14 cellular contexts compared by ENCODE assay signal in the genomic region with DNA sequence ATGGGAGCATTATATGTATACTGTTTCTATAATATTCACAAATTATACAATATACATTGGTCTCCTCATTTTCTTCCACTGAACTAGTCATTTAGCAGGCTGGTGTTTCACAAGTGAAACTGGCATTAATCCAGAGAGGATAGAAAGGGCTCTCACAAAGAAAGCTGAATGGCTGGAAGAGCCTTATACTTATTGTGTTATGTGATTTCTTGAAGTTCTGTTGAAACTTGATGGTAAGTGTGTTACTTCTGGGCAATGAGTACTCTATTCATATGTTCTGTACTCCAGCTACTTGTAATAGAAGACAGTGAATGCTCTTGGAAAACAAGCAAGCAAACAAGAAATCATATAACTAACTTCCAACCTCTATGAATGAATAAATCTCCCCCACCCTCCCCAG. TPM values are rescaled to one million over a fixed set of nuclear protein-coding genes. Genes with fewer than 3 reads are reported as not detected.
DNase-seq lines count a peak whose midpoint lies in the region; FAIRE-seq and TF ChIP-seq lines count a peak whose summit lies in the region.
"Had no signal": no experiment of that assay in that cellular context is flagged by ENCODE, and none has a peak within 500 bp of the region (broad histone marks: within the 10 kb centered on the region; RNA-seq: fewer than 3 reads in every experiment).

No MANE protein-coding gene starts in this region.

- peaks cover 0 to 2% (median 0%) of the 10 kb centered on the region in 7 donors for H3K9me3 Mint-ChIP-seq in CD14-positive monocyte
- no peaks in the 10 kb centered on the region for H3K9me3 Mint-ChIP-seq in neural crest cell
- H3K9me3 Mint-ChIP-seq in T-helper 2 cell treated with Interferon-gamma antibody and Interleukin-4, amounts not matched to agents 5 μg/mL and 100 μg/mL, for 36 hours, result no peaks in the 10 kb centered on the region
- H3K9me3 Mint-ChIP-seq: activated CD4-positive, alpha-beta T cell treated with anti-CD3 and anti-CD28 coated beads, Interleukin-2, amount 10 ng/mL, durations not matched to agents 24 days and 14 days; CD8-positive, alpha-beta T cell had no signal

- FAIRE-seq in frontal cortex (lab: Jason Lieb, UNC), result no peak

- intact Hi-C loops in CD14-positive monocyte (cut with micrococcal nuclease), result no loop called here
- intact Hi-C loops in esophagus squamous epithelium (cut with DNase I), result no loop called here
- intact Hi-C loops in spleen (cut with DNase I; ENCODE audit: low total_unique reads), result no loop called here

- TF ChIP-seq CTCF in CD14-positive monocyte (IDR thresholded peaks at IDR 0.05), result no peak
- TF ChIP-seq CTCF in esophagus squamous epithelium (IDR thresholded peaks at IDR 0.05), result no peak
- TF ChIP-seq CTCF in neural crest cell (conservative IDR thresholded peaks at IDR 0.05), result no peak
- no peak for TF ChIP-seq CTCF in coronary artery (IDR thresholded peaks at IDR 0.05)
- no peak for TF ChIP-seq CTCF in spleen (IDR thresholded peaks at IDR 0.05 in 8 of 11, conservative IDR thresholded peaks at IDR 0.05 in 3 of 11)

- no peak for DNase-seq in CD14-positive monocyte (ENCODE audit: low spot score)
- DNase-seq in LHCN-M2 (ENCODE audit: low read depth), result peak; percentile 43
- DNase-seq in esophagus squamous epithelium (lab: John Stamatoyannopoulos, UW), result no peak
- no peak for DNase-seq in neural crest cell (ENCODE audit: low read depth, low spot score)
- DNase-seq in coronary artery (ENCODE audit: low spot score), result no peak
- DNase-seq in spleen, result no peak
- no peak for DNase-seq in frontal cortex (ENCODE audit: low spot score in 2 of 2)
- no peak for DNase-seq in T-helper 2 cell treated with Interferon-gamma antibody and Interleukin-4, amounts not matched to agents 5 μg/mL and 100 μg/mL, for 36 hours (ENCODE audit: low spot score)
- DNase-seq: activated CD4-positive, alpha-beta T cell treated with anti-CD3 and anti-CD28 coated beads, Interleukin-2, amount 10 ng/mL, durations not matched to agents 24 days and 14 days; activated effector memory CD4-positive, alpha-beta T cell treated with anti-CD3 and anti-CD28 coated beads, Interleukin-2, amount 50 U/mL, for 16 hours; CD8-positive, alpha-beta T cell; heart right ventricle; NCI-H1694 treated with DMSO at 0.1 percent for 48 hours; SW 1271 had no signal

- H3K27ac Mint-ChIP-seq in CD14-positive monocyte (peak overlapping the region in 4 of 7 donors; percentile 35 to 67 (median 46)), neural crest cell (ENCODE audit: unreplicated experiment) (peak overlapping the region; percentile 32)
- H3K27ac Mint-ChIP-seq in T-helper 2 cell treated with Interferon-gamma antibody and Interleukin-4, amounts not matched to agents 5 μg/mL and 100 μg/mL, for 36 hours, result no peak overlapping the region
- H3K27ac Mint-ChIP-seq: activated CD4-positive, alpha-beta T cell treated with anti-CD3 and anti-CD28 coated beads, Interleukin-2, amount 10 ng/mL, durations not matched to agents 24 days and 14 days; CD8-positive, alpha-beta T cell had no signal

- H3K27me3 Mint-ChIP-seq in CD14-positive monocyte (ENCODE audit: low read depth in 3 of 3), result no peaks in the 10 kb centered on the region
- no peaks in the 10 kb centered on the region for H3K27me3 Mint-ChIP-seq in neural crest cell (ENCODE audit: low read depth)
- no peaks in the 10 kb centered on the region for H3K27me3 Mint-ChIP-seq in T-helper 2 cell treated with Interferon-gamma antibody and Interleukin-4, amounts not matched to agents 5 μg/mL and 100 μg/mL, for 36 hours (ENCODE audit: low read depth)
- H3K27me3 Mint-ChIP-seq: activated CD4-positive, alpha-beta T cell treated with anti-CD3 and anti-CD28 coated beads, Interleukin-2, amount 10 ng/mL, durations not matched to agents 24 days and 14 days had no signal

- H3K9me3 ChIP-seq in esophagus squamous epithelium, result no peaks in the 10 kb centered on the region
- H3K9me3 ChIP-seq in spleen, result no peaks in the 10 kb centered on the region
- H3K9me3 ChIP-seq: heart right ventricle had no signal

- no peaks in the 10 kb centered on the region for H3K27me3 ChIP-seq in esophagus squamous epithelium
- H3K27me3 ChIP-seq in spleen (replicated peaks in 1 of 7), result no peaks in the 10 kb centered on the region
- H3K27me3 ChIP-seq: heart right ventricle had no signal

- no peak for TF ChIP-seq POLR2A in esophagus squamous epithelium (IDR thresholded peaks at IDR 0.05)
- TF ChIP-seq POLR2A in spleen (IDR thresholded peaks at IDR 0.05), result no peak

- H3K27ac ChIP-seq in esophagus squamous epithelium (peak overlapping the region; percentile 62 to 82 (median 72)), coronary artery (no peak overlapping the region), spleen (peak overlapping the region in 2 of 8 donors; percentile 2 to 10)

- peaks cover 11 to 32% (median 18%) of the 10 kb centered on the region in 3 donors for H3K36me3 ChIP-seq in esophagus squamous epithelium
- H3K36me3 ChIP-seq in spleen, result peaks cover 0 to 50% (median 27%) of the 10 kb centered on the region in 6 donors

- H3K4me1 ChIP-seq in esophagus squamous epithelium, result peaks cover 31 to 80% (median 45%) of the 10 kb centered on the region in 3 donors
- H3K4me1 ChIP-seq in spleen, result peaks cover 6 to 83% (median 45%) of the 10 kb centered on the region in 6 donors

- H3K4me3 ChIP-seq in esophagus squamous epithelium, result no peak overlapping the region
- no peak overlapping the region for H3K4me3 ChIP-seq in coronary artery
- no peak overlapping the region for H3K4me3 ChIP-seq in spleen
- H3K4me3 ChIP-seq: heart right ventricle had no signal

- H3K4me3 Mint-ChIP-seq in CD14-positive monocyte (no peak overlapping the region), neural crest cell (no peak overlapping the region)
- H3K4me3 Mint-ChIP-seq in T-helper 2 cell treated with Interferon-gamma antibody and Interleukin-4, amounts not matched to agents 5 μg/mL and 100 μg/mL, for 36 hours, result no peak overlapping the region
- H3K4me3 Mint-ChIP-seq: activated CD4-positive, alpha-beta T cell treated with anti-CD3 and anti-CD28 coated beads, Interleukin-2, amount 10 ng/mL, durations not matched to agents 24 days and 14 days; CD8-positive, alpha-beta T cell had no signal

- H3K36me3 Mint-ChIP-seq in CD14-positive monocyte (peaks cover 21 to 32% of the 10 kb centered on the region in 2 donors), neural crest cell (ENCODE audit: low read depth) (peaks cover 7% of the 10 kb centered on the region)
- H3K36me3 Mint-ChIP-seq in T-helper 2 cell treated with Interferon-gamma antibody and Interleukin-4, amounts not matched to agents 5 μg/mL and 100 μg/mL, for 36 hours (ENCODE audit: low read depth), result peaks cover 16% of the 10 kb centered on the region

- H3K4me1 Mint-ChIP-seq in CD14-positive monocyte, result peaks cover 34% of the 10 kb centered on the region
- no peaks in the 10 kb centered on the region for H3K4me1 Mint-ChIP-seq in neural crest cell
- H3K4me1 Mint-ChIP-seq in T-helper 2 cell treated with Interferon-gamma antibody and Interleukin-4, amounts not matched to agents 5 μg/mL and 100 μg/mL, for 36 hours (ENCODE audit: low read depth), result peaks cover 5% of the 10 kb centered on the region

RNA-seq across cellular contexts. Expression of gene STX12, which starts 14.9 kb away (rescaled TPM):
- polyA plus RNA-seq in CD14-positive monocyte (10 to 100 TPM; 29.4 to 36.2 TPM), spleen (10 to 100 TPM; 17.7 to 33.2 (median 20.2) TPM)
- total RNA-seq in LHCN-M2 (2014; rRNA removed) (41.4 and 44.9 TPM in 2 replicates), esophagus squamous epithelium (10 to 100 TPM; 52.6 to 64.4 (median 56.8) TPM), neural crest cell (26.5 and 26.9 TPM in 2 replicates), spleen (10 to 100 TPM; 45.4 to 88.1 (median 54.0) TPM), frontal cortex (175 TPM)
- 17.0 TPM for polyA plus RNA-seq in LHCN-M2 (2012)

RNA-seq across cellular contexts. Expression of gene PPP1R8, which starts 42.7 kb away (rescaled TPM):
- polyA plus RNA-seq in CD14-positive monocyte, result 10 to 100 TPM; 21.4 to 23.9 TPM
- 50.3 and 57.8 TPM in 2 replicates for total RNA-seq in LHCN-M2 (2014; rRNA removed)
- 25.6 TPM for polyA plus RNA-seq in LHCN-M2 (2012)
- total RNA-seq in esophagus squamous epithelium, result 10 to 100 TPM; 21.3 to 41.2 (median 33.4) TPM
- 66.1 and 70.4 TPM in 2 replicates for total RNA-seq in neural crest cell
- total RNA-seq in spleen, result 10 to 100 TPM; 24.7 to 39.1 (median 30.1) TPM
- 10 to 100 TPM; 22.5 to 33.8 (median 29.1) TPM for polyA plus RNA-seq in spleen
- total RNA-seq in frontal cortex, result 80.7 TPM

Comparison
In these comparisons a context has a peak if more than half of its experiments do, and no peak if none do; other contexts are left out.
1. H3K27ac ChIP-seq: peak in esophagus squamous epithelium (4 of 4); none in coronary artery (0 of 2).